In the genomic region with DNA sequence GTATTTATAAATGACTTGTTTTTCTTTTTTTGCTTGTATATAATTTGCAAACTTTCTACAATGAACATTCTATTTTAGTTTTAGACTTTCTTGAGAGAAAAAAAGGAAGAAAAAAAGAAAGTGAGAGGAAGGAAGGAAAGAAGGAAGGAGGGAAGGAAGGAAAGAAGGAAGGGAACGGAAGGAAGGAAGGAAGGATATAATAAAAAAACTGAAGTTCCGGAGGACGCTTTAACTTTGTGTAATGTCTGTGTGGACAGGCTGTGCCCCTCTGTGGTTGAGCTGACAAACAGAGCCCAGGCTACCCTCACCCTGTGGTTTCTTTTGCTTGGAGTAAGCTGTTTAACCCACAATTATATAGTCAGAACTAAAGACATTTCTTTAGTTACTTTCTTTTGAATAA, we compare ENCODE assay signal across 1 cellular context.
TF ChIP-seq lines count a peak whose summit lies in the region.

No MANE protein-coding gene starts in this region.

TF ChIP-seq in WTC11, 78 proteins besides CTCF, POLR2A, EP300 and RAD21 (continued from another document):
- no peak for TF ChIP-seq NR1H2 (CRISPR knock-in tag; IDR thresholded peaks at IDR 0.05)
